ENCODE assay signal across 16 cellular contexts in genomic region chr5:65050826-65051498, GRCh38.
DNase-seq lines count a peak whose midpoint lies in the region; TF ChIP-seq lines count a peak whose summit lies in the region.
"Had no signal": no experiment of that assay in that cellular context is flagged by ENCODE, and none has a peak within 500 bp of the region (broad histone marks: within the 10 kb centered on the region; RNA-seq: fewer than 3 reads in every experiment).

No MANE protein-coding gene starts in this region.

- WGBS in sigmoid colon, 2 donors: 66 to 70% methylated on average over 5 of the region's 5 CpGs

- peak; percentile 22 for DNase-seq in GM03348 (ENCODE audit: low spot score)
- DNase-seq in M059J (ENCODE audit: low read depth): peak; percentile 63
- DNase-seq in breast epithelium (ENCODE audit: low spot score in 2 of 2): peak in 1 of 2 donors; percentile 54
- DNase-seq in sigmoid colon: no peak
- no peak for DNase-seq in substantia nigra (lab: John Stamatoyannopoulos, UW)
- DNase-seq in SKM-1 treated with dmso at 0.1 percent for 144 hours (lab: John Stamatoyannopoulos, UW; ENCODE audit: unreplicated experiment): no peak
- DNase-seq in activated CD8-positive, alpha-beta memory T cell treated with anti-CD3 and anti-CD28 coated beads, Interleukin-2, amount 50 U/mL, for 4 hours: no peak
- DNase-seq: activated naive CD4-positive, alpha-beta T cell treated with Interleukin-2 at 50 U/mL for 16 hours; gastrocnemius medialis; NCI-H187 treated with DMSO at 0.1 percent for 48 hours; NCI-H524 treated with DMSO at 0.1 percent for 48 hours; OCI-M1; stimulated activated CD4-positive, alpha-beta T cell treated with anti-CD3 and anti-CD28 coated beads, Interleukin-4, amount 100 ng/mL, for 4 hours; stimulated activated CD8-positive, alpha-beta memory T cell treated with anti-CD3 and anti-CD28 coated beads, Interleukin-4, amount 100 ng/mL, for 48 hours; T-helper 9 cell had no signal

- H3K4me3 ChIP-seq in breast epithelium (no peak overlapping the region), sigmoid colon (no peak overlapping the region)
- H3K4me3 ChIP-seq: gastrocnemius medialis, thoracic aorta had no signal

- H3K27ac ChIP-seq in breast epithelium: peak overlapping the region; percentile 45 to 74
- peak overlapping the region; percentile 37 to 61 (median 51) for H3K27ac ChIP-seq in sigmoid colon
- H3K27ac ChIP-seq in substantia nigra (ENCODE audit: low read depth, low read length, poor library complexity, severe bottlenecking): no peak overlapping the region
- H3K27ac ChIP-seq: gastrocnemius medialis, thoracic aorta had no signal

- H3K9me3 ChIP-seq in breast epithelium (no peaks in the 10 kb centered on the region), sigmoid colon (no peaks in the 10 kb centered on the region)
- H3K9me3 ChIP-seq: gastrocnemius medialis, thoracic aorta had no signal

- H3K27me3 ChIP-seq in breast epithelium (no peaks in the 10 kb centered on the region), sigmoid colon (no peaks in the 10 kb centered on the region)
- H3K27me3 ChIP-seq: gastrocnemius medialis had no signal

- intact Hi-C loops in breast epithelium (cut with DNase I; ENCODE audit: low total_unique reads) (no loop called here), sigmoid colon (cut with DNase I) (no loop called here)

- no peaks in the 10 kb centered on the region for H3K36me3 ChIP-seq in breast epithelium
- H3K36me3 ChIP-seq in sigmoid colon: no peaks in the 10 kb centered on the region
- H3K36me3 ChIP-seq: gastrocnemius medialis, thoracic aorta had no signal

- TF ChIP-seq POLR2A in breast epithelium (IDR thresholded peaks at IDR 0.05) (no peak), sigmoid colon (IDR thresholded peaks at IDR 0.05) (no peak)

- no peak for TF ChIP-seq CTCF in breast epithelium (IDR thresholded peaks at IDR 0.05)
- TF ChIP-seq CTCF in sigmoid colon (IDR thresholded peaks at IDR 0.05): no peak

- TF ChIP-seq EP300 in sigmoid colon (IDR thresholded peaks at IDR 0.05): no peak

- H3K4me1 ChIP-seq in breast epithelium (no peaks in the 10 kb centered on the region), sigmoid colon (peaks cover 0 to 21% (median 9%) of the 10 kb centered on the region in 4 donors)
- H3K4me1 ChIP-seq: gastrocnemius medialis had no signal

Comparison
In these comparisons a context has a peak if more than half of its experiments do, and no peak if none do; other contexts are left out.
1. DNase-seq: peak in GM03348 (single experiment) and M059J (single experiment); none in sigmoid colon (single experiment), substantia nigra (0 of 49), SKM-1 treated with dmso at 0.1 percent for 144 hours (single experiment) and activated CD8-positive, alpha-beta memory T cell treated with anti-CD3 and anti-CD28 coated beads, Interleukin-2, amount 50 U/mL, for 4 hours (single experiment).